ENCODE assay signal across 1 cellular context in genomic region chr1:26882696-26883095, GRCh38.
TF ChIP-seq lines count a peak whose summit lies in the region.

No MANE protein-coding gene starts in this region.

TF ChIP-seq in GM12878, 131 proteins besides CTCF, POLR2A, EP300 and RAD21:
- TF ChIP-seq NKRF (conservative IDR thresholded peaks at IDR 0.05) = no peak
- TF ChIP-seq ZNF274 (IDR thresholded peaks at IDR 0.05; ENCODE audit: insufficient read depth, insufficient read length) = no peak
- no peak for TF ChIP-seq RFX5 (IDR thresholded peaks at IDR 0.05; ENCODE audit: low read depth, low read length)
